23 cellular contexts compared by ENCODE assay signal in the genomic region with DNA sequence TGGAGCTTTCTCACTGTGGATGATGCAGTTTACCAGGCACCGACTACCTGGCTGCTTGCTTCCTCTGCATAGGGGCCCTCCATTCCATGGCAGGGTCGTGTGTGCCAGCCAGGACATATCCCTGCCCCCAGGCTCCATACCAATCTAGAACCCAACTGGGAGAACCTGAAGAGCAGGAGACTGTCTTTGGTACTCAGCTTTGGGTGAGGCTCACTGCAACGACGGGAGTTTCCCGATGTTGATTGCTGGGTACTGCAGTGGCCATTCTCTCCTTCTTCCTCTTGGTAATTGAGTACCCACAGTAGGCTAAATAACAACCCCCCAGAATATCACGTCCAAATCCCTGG.
DNase-seq lines count a peak whose midpoint lies in the region; ATAC-seq and TF ChIP-seq lines count a peak whose summit lies in the region.
"Had no signal": no experiment of that assay in that cellular context is flagged by ENCODE, and none has a peak within 500 bp of the region (broad histone marks: within the 10 kb centered on the region; RNA-seq: fewer than 3 reads in every experiment).

No MANE protein-coding gene starts in this region.

- no peak overlapping the region for H3K23ac ChIP-seq in trophoblast cell (ENCODE audit: low read length)

- H2AFZ ChIP-seq in OCI-LY3 (ENCODE audit: low read depth, low read length): no peak overlapping the region
- no peak overlapping the region for H2AFZ ChIP-seq in trophoblast cell (ENCODE audit: insufficient read depth, low read length, poor library complexity)

- POLR2A ChIA-PET in CD4-positive, alpha-beta T cell (lab: Charles Lee): interaction anchor here (0.6 kb wide), 1 partner anchor 121 kb away, joined by 3 read pairs; no protein-coding TSS in a partner anchor

- no peaks in the 10 kb centered on the region for H3K27me3 Mint-ChIP-seq in CD4-positive, alpha-beta T cell
- H3K27me3 Mint-ChIP-seq: CD4-positive, CD25-positive, alpha-beta regulatory T cell had no signal

- TF ChIP-seq CTCF in OCI-LY3 (IDR thresholded peaks at IDR 0.05; ENCODE audit: low read depth, low read length) (no peak), esophagus squamous epithelium (IDR thresholded peaks at IDR 0.05) (peak in 1 of 6 experiments; percentile 28)
- TF ChIP-seq CTCF in CD4-positive, alpha-beta T cell (IDR thresholded peaks at IDR 0.05): no peak

- CTCF ChIA-PET in CD4-positive, alpha-beta T cell (lab: Charles Lee): interaction anchor here (0.8 kb wide), 1 partner anchor 8 kb away, joined by 3 read pairs; no protein-coding TSS in a partner anchor

- no peak overlapping the region for H3K9ac ChIP-seq in BLaER1 treated with 17β-estradiol and CSF1 and Interleukin-3, amounts not matched to agents 10 nM and 100 nM
- H3K9ac ChIP-seq in OCI-LY3 (ENCODE audit: low read length): no peak overlapping the region
- H3K9ac ChIP-seq in trophoblast cell (ENCODE audit: low read length): no peak overlapping the region

- peak overlapping the region; percentile 56 for H2BK120ac ChIP-seq in trophoblast cell (ENCODE audit: insufficient read depth, low read length, poor library complexity)

- H3K4me3 Mint-ChIP-seq in CD4-positive, alpha-beta T cell: no peak overlapping the region
- H3K4me3 Mint-ChIP-seq: CD4-positive, CD25-positive, alpha-beta regulatory T cell; HFFc6 had no signal

- H3K27ac ChIP-seq in BLaER1 treated with 17β-estradiol and CSF1 and Interleukin-3, amounts not matched to agents 10 nM and 100 nM: peak overlapping the region in 3 of 11 experiments; percentile 3 to 42 (median 32); a peak in 3 of 22 replicates
- H3K27ac ChIP-seq in OCI-LY3 (ENCODE audit: low read length) (no peak overlapping the region), esophagus squamous epithelium (peak overlapping the region in 3 of 4 donors; percentile 11 to 64 (median 51)), trophoblast cell (ENCODE audit: low read depth, low read length) (no peak overlapping the region)
- H3K27ac ChIP-seq in CD4-positive, alpha-beta T cell (ENCODE audit: low read depth, low read length): no peak overlapping the region
- H3K27ac ChIP-seq: HL-60, SK-N-MC had no signal

- no peaks in the 10 kb centered on the region; a peak in 1 of 22 replicates for H3K9me3 ChIP-seq in BLaER1 treated with 17β-estradiol and CSF1 and Interleukin-3, amounts not matched to agents 10 nM and 100 nM (replicated peaks in 1 of 11)
- H3K9me3 ChIP-seq in OCI-LY3 (ENCODE audit: insufficient read depth, low read length): no peaks in the 10 kb centered on the region
- H3K9me3 ChIP-seq in esophagus squamous epithelium: no peaks in the 10 kb centered on the region
- no peaks in the 10 kb centered on the region for H3K9me3 ChIP-seq in trophoblast cell (ENCODE audit: insufficient read depth, low read depth, low read length)
- H3K9me3 ChIP-seq in CD4-positive, alpha-beta T cell (ENCODE audit: control insufficient read depth, low read length): no peaks in the 10 kb centered on the region

- intact Hi-C loops in esophagus squamous epithelium (cut with DNase I): no loop called here
- intact Hi-C loops in CD4-positive, alpha-beta T cell (cut with DNase I, micrococcal nuclease): no loop called here

- H3K79me2 ChIP-seq in OCI-LY3 (ENCODE audit: low read length) (no peaks in the 10 kb centered on the region), trophoblast cell (ENCODE audit: control insufficient read depth, insufficient read depth, low read length, poor library complexity) (peaks cover 6% of the 10 kb centered on the region)

- DNase-seq in esophagus squamous epithelium (lab: John Stamatoyannopoulos, UW) (no peak), trophoblast cell (peak; percentile 69), NCI-H1417 (lab: John Stamatoyannopoulos, UW) (no peak), SW 1271 (lab: John Stamatoyannopoulos, UW) (no peak), superior temporal gyrus (ENCODE audit: extremely low spot score) (no peak)
- no peak for DNase-seq in CD4-positive, alpha-beta T cell
- DNase-seq: CD4-positive, CD25-positive, alpha-beta regulatory T cell; COR-L47; DMS79; H7; HFFc6; KG1; NCI-H1105; NCI-H1694; NCI-H2081 treated with DMSO at 0.1 percent for 48 hours; NCI-H2171 treated with DMSO at 0.1 percent for 48 hours; NCI-H446; NCI-H526; Right ventricle myocardium superior had no signal

- H3K9me3 Mint-ChIP-seq in CD4-positive, alpha-beta T cell: no peaks in the 10 kb centered on the region
- H3K9me3 Mint-ChIP-seq: CD4-positive, CD25-positive, alpha-beta regulatory T cell; HFFc6 had no signal

- H3K14ac ChIP-seq in trophoblast cell (ENCODE audit: low read length): peak overlapping the region; percentile 26

- TF ChIP-seq POLR2A in esophagus squamous epithelium (IDR thresholded peaks at IDR 0.05): no peak

- no peaks in the 10 kb centered on the region for H3K27me3 ChIP-seq in BLaER1 treated with 17β-estradiol and CSF1 and Interleukin-3, amounts not matched to agents 10 nM and 100 nM
- H3K27me3 ChIP-seq in OCI-LY3 (ENCODE audit: low read depth, low read length): peaks cover 4% of the 10 kb centered on the region; the same call in 1 of the 2 replicates
- no peaks in the 10 kb centered on the region for H3K27me3 ChIP-seq in esophagus squamous epithelium
- no peaks in the 10 kb centered on the region for H3K27me3 ChIP-seq in trophoblast cell (ENCODE audit: insufficient read depth, low read length)
- H3K27me3 ChIP-seq in CD4-positive, alpha-beta T cell (ENCODE audit: control insufficient read depth, insufficient read depth, low read length): no peaks in the 10 kb centered on the region

- 57 to 72% methylated on average over 2 to 6 of the region's 6 CpGs for WGBS in esophagus squamous epithelium, 2 donors
- WGBS in trophoblast cell (ENCODE audit: extremely low coverage, insufficient coverage, insufficient read length): no CpG with 5 or more reads among the region's 6 CpGs

- H2BK5ac ChIP-seq in trophoblast cell (ENCODE audit: low read depth, low read length, poor library complexity): no peak overlapping the region

- H3K36me3 Mint-ChIP-seq in CD4-positive, alpha-beta T cell (ENCODE audit: low read depth): no peaks in the 10 kb centered on the region
- H3K36me3 Mint-ChIP-seq: CD4-positive, CD25-positive, alpha-beta regulatory T cell had no signal

- H4K12ac ChIP-seq in trophoblast cell (ENCODE audit: low read depth, low read length): no peak overlapping the region

- H3K4me1 ChIP-seq in BLaER1 treated with 17β-estradiol and CSF1 and Interleukin-3, amounts not matched to agents 10 nM and 100 nM: peaks cover 20 to 25% (median 22%) of the 10 kb centered on the region in 10 experiments
- H3K4me1 ChIP-seq in OCI-LY3 (ENCODE audit: low read length) (peaks cover 23% of the 10 kb centered on the region), esophagus squamous epithelium (peaks cover 3 to 44% (median 12%) of the 10 kb centered on the region in 3 donors), trophoblast cell (ENCODE audit: control insufficient read depth in 1 of 2, insufficient read depth in 2 of 2, low read length in 2 of 2) (peaks cover 25 to 33% of the 10 kb centered on the region in 2 experiments)

- no peaks in the 10 kb centered on the region for H4K20me1 ChIP-seq in BLaER1 treated with 17β-estradiol and CSF1 and Interleukin-3, amounts not matched to agents 10 nM and 100 nM
- no peaks in the 10 kb centered on the region for H4K20me1 ChIP-seq in OCI-LY3 (ENCODE audit: insufficient read depth, low read length)

- ATAC-seq in CD4-positive, alpha-beta T cell (ENCODE audit: poor library complexity): no peak

- no peak overlapping the region for H4K8ac ChIP-seq in trophoblast cell (ENCODE audit: low read depth, low read length)

- no peaks in the 10 kb centered on the region for H3K36me3 ChIP-seq in BLaER1 treated with 17β-estradiol and CSF1 and Interleukin-3, amounts not matched to agents 10 nM and 100 nM
- H3K36me3 ChIP-seq in OCI-LY3 (replicated peaks; ENCODE audit: low read depth, low read length): no peaks in the 10 kb centered on the region
- no peaks in the 10 kb centered on the region for H3K36me3 ChIP-seq in esophagus squamous epithelium
- no peaks in the 10 kb centered on the region for H3K36me3 ChIP-seq in trophoblast cell (ENCODE audit: control insufficient read depth in 1 of 2, insufficient read depth in 2 of 2, low read length in 2 of 2)

- no peak overlapping the region for H3K18ac ChIP-seq in trophoblast cell (ENCODE audit: low read length)

- no peak overlapping the region for H3K4ac ChIP-seq in trophoblast cell (ENCODE audit: low read depth, low read length)

- H3K4me1 Mint-ChIP-seq in CD4-positive, alpha-beta T cell (ENCODE audit: low read depth): no peaks in the 10 kb centered on the region

- peaks cover 14% of the 10 kb centered on the region for H3K79me1 ChIP-seq in trophoblast cell (ENCODE audit: low read length)

- H4K91ac ChIP-seq in trophoblast cell (ENCODE audit: low read depth, low read length): no peak overlapping the region

- no peak overlapping the region for H3K4me3 ChIP-seq in BLaER1 treated with 17β-estradiol and CSF1 and Interleukin-3, amounts not matched to agents 10 nM and 100 nM
- H3K4me3 ChIP-seq in OCI-LY3 (ENCODE audit: low read length) (no peak overlapping the region), esophagus squamous epithelium (no peak overlapping the region), trophoblast cell (ENCODE audit: low read depth, low read length) (no peak overlapping the region)
- H3K4me3 ChIP-seq: SK-N-MC had no signal

- H2BK12ac ChIP-seq in trophoblast cell (ENCODE audit: low read length): peak overlapping the region; percentile 66

- peak overlapping the region; percentile 35 to 82 (median 72) for H3K4me2 ChIP-seq in BLaER1 treated with 17β-estradiol and CSF1 and Interleukin-3, amounts not matched to agents 10 nM and 100 nM
- peak overlapping the region; percentile 13 for H3K4me2 ChIP-seq in OCI-LY3 (ENCODE audit: low read length)
- no peak overlapping the region for H3K4me2 ChIP-seq in trophoblast cell (ENCODE audit: low read length)

- H2AK5ac ChIP-seq in trophoblast cell (ENCODE audit: low read length): peak overlapping the region; percentile 44

- no peak overlapping the region for H3K27ac Mint-ChIP-seq in CD4-positive, alpha-beta T cell
- H3K27ac Mint-ChIP-seq: HFFc6 had no signal

Comparison
In these comparisons a context has a peak if more than half of its experiments do, and no peak if none do; other contexts are left out.
1. H3K27ac ChIP-seq: peak in esophagus squamous epithelium (3 of 4); none in OCI-LY3 (single experiment), trophoblast cell (single experiment) and CD4-positive, alpha-beta T cell (single experiment).
2. DNase-seq: peak in trophoblast cell (2 of 2); none in esophagus squamous epithelium (single experiment), NCI-H1417 (0 of 3), SW 1271 (0 of 2), superior temporal gyrus (single experiment) and CD4-positive, alpha-beta T cell (0 of 10).